8 cellular contexts compared by ENCODE assay signal in the genomic region with DNA sequence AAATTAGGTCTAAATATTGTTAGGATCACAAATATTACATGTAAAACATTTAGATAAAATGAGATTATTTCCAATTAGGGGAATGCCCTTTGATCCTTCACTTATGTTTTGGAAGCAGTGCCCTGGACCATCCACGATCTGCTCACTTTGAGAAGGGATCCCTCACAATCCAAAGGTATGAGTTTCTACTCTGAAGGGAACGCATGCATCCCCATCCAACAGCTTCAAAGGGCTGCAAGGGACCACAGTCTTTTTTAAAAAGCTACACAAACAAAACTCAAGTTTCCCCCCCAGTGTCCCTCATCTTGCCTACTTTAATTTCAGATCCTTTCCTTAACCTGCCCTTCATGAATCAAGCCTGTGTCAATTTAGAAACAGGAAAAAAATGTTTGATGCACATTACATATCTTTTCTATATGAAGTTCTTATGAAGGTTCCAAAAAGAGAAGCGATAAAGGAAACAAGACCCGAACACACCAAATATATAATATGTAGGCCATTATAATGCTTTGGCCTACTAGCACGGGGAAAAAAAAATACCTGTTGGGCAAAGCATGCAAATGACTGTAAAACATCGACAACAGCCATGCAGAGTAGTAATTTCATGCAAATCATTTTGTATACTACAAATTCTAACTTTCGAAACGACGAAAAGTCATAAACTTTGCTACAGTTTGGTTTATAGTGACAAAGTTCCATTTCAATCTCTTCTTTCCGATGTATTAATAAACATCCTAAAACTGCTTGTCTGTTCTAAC. TPM values are rescaled to one million over a fixed set of nuclear protein-coding genes. Genes with fewer than 3 reads are reported as not detected.
DNase-seq lines count a peak whose midpoint lies in the region; ATAC-seq and TF ChIP-seq lines count a peak whose summit lies in the region.

No MANE protein-coding gene starts in this region.

- no peak for TF ChIP-seq CTCF in GM12864 (IDR thresholded peaks at IDR 0.05; ENCODE audit: low read depth, low read length, missing control alignments)
- TF ChIP-seq CTCF in PC-9 (conservative IDR thresholded peaks at IDR 0.05): no peak
- TF ChIP-seq CTCF in esophagus muscularis mucosa (IDR thresholded peaks at IDR 0.05): no peak
- TF ChIP-seq CTCF in psoas muscle (IDR thresholded peaks at IDR 0.05): no peak

- no peak for DNase-seq in GM12864 (ENCODE audit: low read depth)
- DNase-seq in PC-9: no peak
- DNase-seq in esophagus muscularis mucosa (ENCODE audit: extremely low spot score): no peak
- no peak for DNase-seq in psoas muscle
- no peak for DNase-seq in superior temporal gyrus (ENCODE audit: extremely low spot score)

- POLR2A ChIA-PET in PC-9 (lab: Charles Lee; ENCODE audit: unreplicated experiment): interaction anchor here (0.5 kb wide), 1 partner anchor 119 kb away, joined by 9 read pairs; no protein-coding TSS in a partner anchor

- CTCF ChIA-PET in PC-9 (lab: Charles Lee): interaction anchor here (0.5 kb wide), 1 partner anchor 31 kb away, joined by 3 read pairs; no protein-coding TSS in a partner anchor

- peaks cover 10% of the 10 kb centered on the region for H3K4me1 ChIP-seq in PC-9 (replicated peaks; ENCODE audit: insufficient read depth)
- H3K4me1 ChIP-seq in esophagus muscularis mucosa: peaks cover 22 to 65% (median 55%) of the 10 kb centered on the region in 4 donors
- H3K4me1 ChIP-seq in psoas muscle: peaks cover 33% of the 10 kb centered on the region

- no peaks in the 10 kb centered on the region for H3K9me3 ChIP-seq in PC-9 (ENCODE audit: insufficient read depth, low read depth)
- no peaks in the 10 kb centered on the region for H3K9me3 ChIP-seq in esophagus muscularis mucosa
- no peaks in the 10 kb centered on the region for H3K9me3 ChIP-seq in psoas muscle

- no peak for TF ChIP-seq EP300 in esophagus muscularis mucosa (IDR thresholded peaks at IDR 0.05)

- no peaks in the 10 kb centered on the region for H3K27me3 ChIP-seq in PC-9 (ENCODE audit: insufficient read depth, low read depth)
- no peaks in the 10 kb centered on the region for H3K27me3 ChIP-seq in esophagus muscularis mucosa
- no peaks in the 10 kb centered on the region for H3K27me3 ChIP-seq in psoas muscle (ENCODE audit: insufficient read depth in 3 of 3, low read length in 2 of 3)

- peak overlapping the region; percentile 81 for H3K4me2 ChIP-seq in PC-9

- BruUV-seq in PC-9 (replicated peaks; lab: Mats Ljungman, UMichigan): no TSS peak

- H3K79me2 ChIP-seq in PC-9 (ENCODE audit: low read depth): peaks cover 71% of the 10 kb centered on the region

- H4K20me1 ChIP-seq in PC-9 (ENCODE audit: insufficient read depth): peaks cover 57% of the 10 kb centered on the region

- H3K27ac ChIP-seq in PC-9 (peak overlapping the region; percentile 19; the same call in 1 of the 2 replicates), esophagus muscularis mucosa (replicated peaks in 1 of 4) (peak overlapping the region in 3 of 4 donors; percentile 98 to 99 (median 98)), psoas muscle (peak overlapping the region; percentile 94)

- H3K36me3 ChIP-seq in PC-9 (ENCODE audit: low read depth): 0 out of 2 replicates have a peak, but pooled peaks cover 8% of the 10 kb centered on the region
- no peaks in the 10 kb centered on the region for H3K36me3 ChIP-seq in esophagus muscularis mucosa
- peaks cover 0 to 8% of the 10 kb centered on the region in 2 donors for H3K36me3 ChIP-seq in psoas muscle (ENCODE audit: insufficient read depth in 1 of 2, low read depth in 1 of 2)

- H3F3A ChIP-seq in PC-9 (ENCODE audit: insufficient read depth, low read depth): peaks cover 13% of the 10 kb centered on the region

- intact Hi-C loops in PC-9 (cut with micrococcal nuclease; ENCODE audit: unreplicated experiment) (loop anchor here (5.0 kb wide), 1 partner anchor 34 kb away; no protein-coding TSS in a partner anchor), esophagus muscularis mucosa (cut with DNase I) (loop anchor here (2.0 kb wide), 1 partner anchor 22 kb away; no protein-coding TSS in a partner anchor), psoas muscle (cut with DNase I) (loop anchor here (5.0 kb wide), 2 partner anchors 46 to 84 kb away; no protein-coding TSS in a partner anchor)

- ATAC-seq in psoas muscle (no peak), HG03159 (IDR thresholded peaks at IDR 0.05; ENCODE audit: unreplicated experiment) (no peak), GM21619 (IDR thresholded peaks at IDR 0.05; ENCODE audit: unreplicated experiment) (no peak), HG03520 (IDR thresholded peaks at IDR 0.05; ENCODE audit: unreplicated experiment) (no peak)

- H3K4me3 ChIP-seq in GM12864 (ENCODE audit: low read depth, low read length) (peak overlapping the region; percentile 94), PC-9 (peak overlapping the region; percentile 84), esophagus muscularis mucosa (peak overlapping the region; percentile 81 to 99 (median 93)), psoas muscle (peak overlapping the region; percentile 82)

- TF ChIP-seq POLR2A in esophagus muscularis mucosa (IDR thresholded peaks at IDR 0.05; ENCODE audit: low read depth): no peak

- no peaks in the 10 kb centered on the region for H3K9me2 ChIP-seq in PC-9 (ENCODE audit: insufficient read depth)

- no peak overlapping the region for H2AFZ ChIP-seq in PC-9

- WGBS in esophagus muscularis mucosa: 37% methylated on average over 10 of the region's 10 CpGs
- WGBS in psoas muscle, 3 donors: 26 to 41% (median 32%) methylated on average over 10 of the region's 10 CpGs

RNA-seq across cellular contexts. Expression of a gene that starts 2.0 kb away (rescaled TPM):
- total RNA-seq in PC-9 (2021) (85.5 and 102 TPM in 2 replicates), esophagus muscularis mucosa (100 to 1,000 TPM; 118 to 147 (median 128) TPM), psoas muscle (100 to 1,000 TPM; 148 to 226 (median 190) TPM)
- 100 to 1,000 TPM in 2 of 3 donors, 10 to 100 TPM in 1; 71.3 to 120 (median 108) TPM for polyA plus RNA-seq in psoas muscle

RNA-seq across cellular contexts. Expression of a gene that starts 25.3 kb away (rescaled TPM):
- 30.1 and 31.8 TPM in 2 replicates for total RNA-seq in PC-9 (2021)
- 10 to 100 TPM; 19.1 to 23.7 (median 22.3) TPM for total RNA-seq in esophagus muscularis mucosa
- total RNA-seq in psoas muscle: 10 to 100 TPM; 13.9 to 22.1 (median 20.1) TPM
- polyA plus RNA-seq in psoas muscle: 10 to 100 TPM in 2 of 3 donors, 1 to 10 TPM in 1; 6.6 to 27.9 (median 12.9) TPM

RNA-seq across cellular contexts. Expression of a gene that starts 49.1 kb away (rescaled TPM):
- 5.2 and 7.2 TPM in 2 replicates for total RNA-seq in PC-9 (2021)
- 10 to 100 TPM in 3 of 4 donors, 1 to 10 TPM in 1; 8.0 to 24.4 (median 14.6) TPM for total RNA-seq in esophagus muscularis mucosa
- 10 to 100 TPM in 3 of 4 donors, 1 to 10 TPM in 1; 9.7 to 59.4 (median 17.1) TPM for total RNA-seq in psoas muscle
- 10 to 100 TPM in 2 of 3 donors, 1 to 10 TPM in 1; 1.4 to 32.8 (median 30.7) TPM for polyA plus RNA-seq in psoas muscle

Comparison
In these comparisons a context has a peak if more than half of its experiments do, and no peak if none do; other contexts are left out.
1. H3K27ac ChIP-seq: peak in every context shown above with its lines; median percentile 98 in esophagus muscularis mucosa; 94 in psoas muscle; 19 in PC-9.